In genomic region chr3:159200176-159200575, GRCh38 we compare ENCODE assay signal across 13 cellular contexts.
A peak's percentile ranks its signal among the peaks of the same experiment; 100 is the strongest.
DNase-seq lines count a peak whose midpoint lies in the region; ATAC-seq and TF ChIP-seq lines count a peak whose summit lies in the region.
"Had no signal": no experiment of that assay in that cellular context is flagged by ENCODE, and none has a peak within 500 bp of the region (broad histone marks: within the 10 kb centered on the region; RNA-seq: fewer than 3 reads in every experiment).

No MANE protein-coding gene starts in this region.

- intact Hi-C loops in lower leg skin (cut with DNase I; ENCODE audit: low total_unique reads), result no loop called here

- TF ChIP-seq POLR2A in lower leg skin (IDR thresholded peaks at IDR 0.05), result no peak

- TF ChIP-seq CTCF in fibroblast of villous mesenchyme (IDR thresholded peaks at IDR 0.05; ENCODE audit: insufficient read depth, low read depth, low read length), result no peak
- TF ChIP-seq CTCF in lower leg skin (IDR thresholded peaks at IDR 0.05), result no peak

- peak; percentile 76 for DNase-seq in AG08395 (ENCODE audit: low spot score)
- DNase-seq in HT-29 (ENCODE audit: low spot score), result peak; percentile 80
- peak; percentile 17 for DNase-seq in SKM-1 (lab: John Stamatoyannopoulos, UW; ENCODE audit: unreplicated experiment)
- peak; percentile 70 for DNase-seq in fibroblast of villous mesenchyme (ENCODE audit: low read depth)
- DNase-seq in activated naive CD4-positive, alpha-beta T cell treated with Interleukin-2 at 50 U/mL for 16 hours, result no peak
- DNase-seq in lower leg skin (ENCODE audit: low spot score in 2 of 2), result no peak
- DNase-seq in SHP77 treated with DMSO at 0.1 percent for 48 hours (lab: John Stamatoyannopoulos, UW), result no peak
- DNase-seq: activated T-cell treated with anti-CD3 and anti-CD28 coated beads, Interleukin-2, amount 50 U/mL, for 24 hours; natural killer cell; upper lobe of left lung had no signal

- no peak for ATAC-seq in GM19395 (IDR thresholded peaks at IDR 0.05; ENCODE audit: unreplicated experiment)
- ATAC-seq: natural killer cell had no signal

- WGBS in lower leg skin, 2 donors, result 76 to 80% methylated on average over 3 of the region's 3 CpGs

- H3K4me3 ChIP-seq in fibroblast of villous mesenchyme (ENCODE audit: low read depth, low read length) (no peak overlapping the region), lower leg skin (ENCODE audit: low read depth, poor library complexity, severe bottlenecking) (no peak overlapping the region)
- H3K4me3 ChIP-seq: cardiac muscle cell, smooth muscle cell, upper lobe of left lung had no signal

Comparison
In these comparisons a context has a peak if more than half of its experiments do, and no peak if none do; other contexts are left out.
1. DNase-seq: peak in AG08395 (single experiment), HT-29 (single experiment), SKM-1 (single experiment) and fibroblast of villous mesenchyme (single experiment); none in activated naive CD4-positive, alpha-beta T cell treated with Interleukin-2 at 50 U/mL for 16 hours (single experiment), lower leg skin (0 of 2) and SHP77 treated with DMSO at 0.1 percent for 48 hours (single experiment).